Comparison of ENCODE assay signal across 16 cellular contexts in genomic region chr14:89387922-89388685, GRCh38. TPM values are rescaled to one million over a fixed set of nuclear protein-coding genes. Genes with fewer than 3 reads are reported as not detected.
DNase-seq lines count a peak whose midpoint lies in the region; ATAC-seq, FAIRE-seq and TF ChIP-seq lines count a peak whose summit lies in the region.
"Had no signal": no experiment of that assay in that cellular context is flagged by ENCODE, and none has a peak within 500 bp of the region (broad histone marks: within the 10 kb centered on the region; RNA-seq: fewer than 3 reads in every experiment).

No MANE protein-coding gene starts in this region.

- H4K91ac ChIP-seq in H1 (replicated peaks; ENCODE audit: insufficient read length, low read length), result peak overlapping the region; percentile 41
- H4K91ac ChIP-seq in trophoblast cell (ENCODE audit: low read depth, low read length), result no peak overlapping the region

- H2BK12ac ChIP-seq in H1 (ENCODE audit: low read depth, low read length), result no peak overlapping the region; the same call in 1 of the 2 replicates
- H2BK12ac ChIP-seq in trophoblast cell (ENCODE audit: low read length), result no peak overlapping the region

- H3K4me1 ChIP-seq in GM23338 (ENCODE audit: insufficient read depth) (peaks cover 79% of the 10 kb centered on the region), H1 (replicated peaks in 1 of 4; ENCODE audit: control insufficient read depth in 3 of 4, insufficient read depth in 4 of 4, low read length in 3 of 4) (peaks cover 2 to 25% (median 13%) of the 10 kb centered on the region in 4 experiments), trophoblast cell (ENCODE audit: control insufficient read depth in 1 of 2, insufficient read depth in 2 of 2, low read length in 2 of 2) (peaks cover 3 to 6% of the 10 kb centered on the region in 2 experiments), Caco-2 (no peaks in the 10 kb centered on the region)

- H2BK120ac ChIP-seq in H1 (replicated peaks; ENCODE audit: low read depth, low read length) (no peak overlapping the region), trophoblast cell (ENCODE audit: insufficient read depth, low read length, poor library complexity) (no peak overlapping the region)

- H3K27ac ChIP-seq in GM23338 (ENCODE audit: low read depth), result peak overlapping the region; percentile 30; the same call in 1 of the 2 replicates
- H3K27ac ChIP-seq in SK-N-MC, result peak overlapping the region; percentile 84
- H3K27ac ChIP-seq in H1 (ENCODE audit: low read depth, low read length), result no peak overlapping the region
- no peak overlapping the region for H3K27ac ChIP-seq in trophoblast cell (ENCODE audit: low read depth, low read length)
- H3K27ac ChIP-seq: prostate gland, uterus had no signal

- H3K18ac ChIP-seq in H1 (ENCODE audit: extremely low read depth, low read length) (no peak overlapping the region), trophoblast cell (ENCODE audit: low read length) (no peak overlapping the region)

- H3K27ac Mint-ChIP-seq in GM23338 (peak overlapping the region; percentile 58), Caco-2 (ENCODE audit: unreplicated experiment) (no peak overlapping the region)
- H3K27ac Mint-ChIP-seq: activated T-helper 1 cell treated with anti-CD3 and anti-CD28 coated beads, Interleukin-12 subunit alpha, Interleukin-12 subunit beta, Interleukin-2, Interleukin-4 antibody, amounts not matched to agents 30 ng/mL and 10 ng/mL and 1 ng/mL, durations not matched to agents 14 hours and 24 hours and 36 hours; HFFc6 had no signal

- no peak overlapping the region; the same call in 2 of the 3 replicates for H3K4me3 Mint-ChIP-seq in GM23338
- no peak overlapping the region for H3K4me3 Mint-ChIP-seq in Caco-2 (ENCODE audit: unreplicated experiment)
- H3K4me3 Mint-ChIP-seq: activated T-helper 1 cell treated with anti-CD3 and anti-CD28 coated beads, Interleukin-12 subunit alpha, Interleukin-12 subunit beta, Interleukin-2, Interleukin-4 antibody, amounts not matched to agents 30 ng/mL and 10 ng/mL and 1 ng/mL, durations not matched to agents 14 hours and 24 hours and 36 hours; CD8-positive, alpha-beta T cell; HFFc6 had no signal

- TF ChIP-seq CTCF in GM23338 (conservative IDR thresholded peaks at IDR 0.05; ENCODE audit: low read depth in 2 of 2), result no peak
- no peak for TF ChIP-seq CTCF in H1 (IDR thresholded peaks at IDR 0.05; ENCODE audit: control extremely low read depth in 1 of 3, insufficient read depth in 1 of 3, low read depth in 1 of 3, low read length in 3 of 3)
- no peak for TF ChIP-seq CTCF in Caco-2 (IDR thresholded peaks at IDR 0.05; ENCODE audit: insufficient read depth in 1 of 2, low read depth in 1 of 2, low read length in 1 of 2, severe bottlenecking in 1 of 2, unreplicated experiment in 1 of 2)

- H3K27me3 ChIP-seq in GM23338 (ENCODE audit: insufficient read depth) (no peaks in the 10 kb centered on the region), H1 (replicated peaks in 1 of 4; ENCODE audit: control insufficient read depth in 3 of 4, extremely low read depth in 1 of 4, insufficient read depth in 3 of 4, low read length in 3 of 4) (no peaks in the 10 kb centered on the region), trophoblast cell (ENCODE audit: insufficient read depth, low read length) (no peaks in the 10 kb centered on the region), Caco-2 (replicated peaks; ENCODE audit: control insufficient read depth, insufficient read depth, low read length) (no peaks in the 10 kb centered on the region)
- H3K27me3 ChIP-seq: uterus had no signal

- no TSS peak for BruUV-seq in Caco-2 (replicated peaks; lab: Mats Ljungman, UMichigan)

- FAIRE-seq in H1 (lab: Jason Lieb, UNC), result no peak
- FAIRE-seq: HTR-8/SVneo had no signal

- H2AK5ac ChIP-seq in H1 (ENCODE audit: low read depth, low read length), result no peak overlapping the region
- H2AK5ac ChIP-seq in trophoblast cell (ENCODE audit: low read length), result no peak overlapping the region

- no peak overlapping the region for H3K56ac ChIP-seq in H1 (replicated peaks; ENCODE audit: insufficient read length, low read depth, low read length)

- 94% methylated on average over 15 of the region's 15 CpGs; no CpG with 5 or more reads in 1 of the 2 experiments for WGBS in H1 (ENCODE audit: extremely low coverage in 1 of 2, insufficient coverage in 1 of 2, insufficient read length in 1 of 2, insufficient replicate concordance in 2 of 2, low coverage in 1 of 2, low lambda C conversion rate in 2 of 2, missing lambda C conversion rate in 1 of 2), 2 experiments
- no CpG with 5 or more reads among the region's 15 CpGs for WGBS in trophoblast cell (ENCODE audit: extremely low coverage, insufficient coverage, insufficient read length)

- H3K9me2 ChIP-seq in GM23338 (ENCODE audit: insufficient read depth), result no peaks in the 10 kb centered on the region

- H3K23ac ChIP-seq in H1 (ENCODE audit: insufficient read length) (no peak overlapping the region), trophoblast cell (ENCODE audit: low read length) (no peak overlapping the region)

- no peaks in the 10 kb centered on the region; the same call in 1 of the 2 replicates for H3F3A ChIP-seq in GM23338 (replicated peaks; ENCODE audit: low read depth)

- POLR2A ChIA-PET in H1 (lab: Charles Lee; ENCODE audit: partially characterized antibody), result interaction anchor here (1.5 to 3.3 kb wide), 3 partner anchors 9 to 12 kb away, joined by 4 to 8 read pairs (median 5); no protein-coding TSS in a partner anchor
- POLR2A ChIA-PET in Caco-2 (lab: Charles Lee), result no interaction called here

- H3K79me2 ChIP-seq in GM23338 (replicated peaks; ENCODE audit: insufficient read depth), result peaks cover 100% of the 10 kb centered on the region
- peaks cover 22 to 99% of the 10 kb centered on the region in 2 experiments for H3K79me2 ChIP-seq in H1 (ENCODE audit: control insufficient read depth in 1 of 2, insufficient read depth in 2 of 2, low read length in 2 of 2)
- peaks cover 11% of the 10 kb centered on the region for H3K79me2 ChIP-seq in trophoblast cell (ENCODE audit: control insufficient read depth, insufficient read depth, low read length, poor library complexity)

- H2BK5ac ChIP-seq in H1 (ENCODE audit: low read depth, low read length) (peak overlapping the region; percentile 57), trophoblast cell (ENCODE audit: low read depth, low read length, poor library complexity) (no peak overlapping the region)

- CTCF ChIA-PET in H1 (lab: Charles Lee; ENCODE audit: partially characterized antibody) (interaction anchor here (0.8 to 1.6 kb wide), 4 partner anchors 11 to 512 kb away, joined by 3 to 5 read pairs (median 3); no protein-coding TSS in a partner anchor), Caco-2 (lab: Charles Lee) (interaction anchor here (0.7 kb wide), 1 partner anchor 56 kb away, joined by 3 read pairs; no protein-coding TSS in a partner anchor)

- H3K9me3 ChIP-seq in SK-N-MC (ENCODE audit: low read depth, low read length) (no peaks in the 10 kb centered on the region), H1 (ENCODE audit: insufficient read depth in 2 of 2, low read depth in 1 of 2, low read length in 1 of 2) (no peaks in the 10 kb centered on the region), trophoblast cell (ENCODE audit: insufficient read depth, low read depth, low read length) (no peaks in the 10 kb centered on the region), Caco-2 (no peaks in the 10 kb centered on the region)
- H3K9me3 ChIP-seq: prostate gland, uterus had no signal

- H3K4me2 ChIP-seq in GM23338 (no peak overlapping the region), H1 (ENCODE audit: insufficient read depth in 1 of 2, low read depth in 2 of 2, low read length in 2 of 2) (no peak overlapping the region), trophoblast cell (ENCODE audit: low read length) (no peak overlapping the region)

- H3K36me3 ChIP-seq in GM23338 (ENCODE audit: insufficient read depth) (no peaks in the 10 kb centered on the region), SK-N-MC (ENCODE audit: insufficient read depth, low read length) (no peaks in the 10 kb centered on the region), H1 (ENCODE audit: control insufficient read depth in 2 of 4, insufficient read depth in 4 of 4, low read length in 3 of 4) (no peaks in the 10 kb centered on the region), trophoblast cell (ENCODE audit: control insufficient read depth in 1 of 2, insufficient read depth in 2 of 2, low read length in 2 of 2) (peaks cover 0 to 2% of the 10 kb centered on the region in 2 experiments), Caco-2 (ENCODE audit: control insufficient read depth, insufficient read depth, low read length) (no peaks in the 10 kb centered on the region)
- H3K36me3 ChIP-seq: prostate gland, uterus had no signal

- H3K4me1 Mint-ChIP-seq in GM23338 (peaks cover 78% of the 10 kb centered on the region), Caco-2 (ENCODE audit: low read depth, unreplicated experiment) (no peaks in the 10 kb centered on the region)

- no peak overlapping the region for H2BK15ac ChIP-seq in H1 (ENCODE audit: low read length)

- H4K5ac ChIP-seq in H1 (ENCODE audit: insufficient read length, low read depth, low read length), result no peak overlapping the region

- H3K79me1 ChIP-seq in H1 (ENCODE audit: low read depth, low read length), result peaks cover 14% of the 10 kb centered on the region
- H3K79me1 ChIP-seq in trophoblast cell (ENCODE audit: low read length), result no peaks in the 10 kb centered on the region

- H3K4me3 ChIP-seq in GM23338 (no peak overlapping the region), SK-N-MC (peak overlapping the region; percentile 69), H1 (ENCODE audit: extremely low read depth in 1 of 4, insufficient read depth in 2 of 4, low read depth in 3 of 4, low read length in 4 of 4) (no peak overlapping the region), trophoblast cell (ENCODE audit: low read depth, low read length) (no peak overlapping the region), Caco-2 (ENCODE audit: low read depth, low read length) (no peak overlapping the region)
- H3K4me3 ChIP-seq: prostate gland, uterus had no signal

- H4K20me1 ChIP-seq in GM23338 (replicated peaks; ENCODE audit: insufficient read depth), result peaks cover 51% of the 10 kb centered on the region
- H4K20me1 ChIP-seq in H1 (replicated peaks in 1 of 2; ENCODE audit: control insufficient read depth in 1 of 2, insufficient read depth in 2 of 2, low read length in 2 of 2), result peaks cover 30 to 36% of the 10 kb centered on the region in 2 experiments

- no peak for TF ChIP-seq RAD21 in H1 (IDR thresholded peaks at IDR 0.05 in 1 of 2, conservative IDR thresholded peaks at IDR 0.05 in 1 of 2; ENCODE audit: low read depth in 2 of 2, low read length in 2 of 2)

- TF ChIP-seq EP300 in H1 (IDR thresholded peaks at IDR 0.05; ENCODE audit: borderline replicate concordance in 1 of 2, low read depth in 2 of 2, low read length in 2 of 2), result no peak

- intact Hi-C loops in Caco-2 (cut with micrococcal nuclease; ENCODE audit: unreplicated experiment), result no loop called here

- peaks cover 35% of the 10 kb centered on the region for H3K36me3 Mint-ChIP-seq in GM23338 (ENCODE audit: low read depth)
- H3K36me3 Mint-ChIP-seq in Caco-2 (ENCODE audit: insufficient read depth, unreplicated experiment), result peaks cover 4% of the 10 kb centered on the region

- H3K4ac ChIP-seq in H1 (replicated peaks; ENCODE audit: insufficient read length, low read depth, low read length), result no peak overlapping the region
- H3K4ac ChIP-seq in trophoblast cell (ENCODE audit: low read depth, low read length), result peak overlapping the region; percentile 56

- H2AFZ ChIP-seq in GM23338 (no peak overlapping the region), H1 (ENCODE audit: low read length) (no peak overlapping the region), trophoblast cell (ENCODE audit: insufficient read depth, low read length, poor library complexity) (no peak overlapping the region)

- H3K9ac ChIP-seq in SK-N-MC (ENCODE audit: insufficient read length) (no peak overlapping the region), H1 (replicated peaks in 1 of 4; ENCODE audit: extremely low read depth in 1 of 4, low read depth in 3 of 4, low read length in 3 of 4) (no peak overlapping the region), trophoblast cell (ENCODE audit: low read length) (no peak overlapping the region)

- TF ChIP-seq POLR2A in H1 (IDR thresholded peaks at IDR 0.05; ENCODE audit: control extremely low read depth in 1 of 2, low read depth in 2 of 2, low read length in 2 of 2), result no peak

- no peaks in the 10 kb centered on the region; the same call in 2 of the 3 replicates for H3K9me3 Mint-ChIP-seq in GM23338
- no peaks in the 10 kb centered on the region for H3K9me3 Mint-ChIP-seq in Caco-2 (ENCODE audit: unreplicated experiment)
- H3K9me3 Mint-ChIP-seq: activated T-helper 1 cell treated with anti-CD3 and anti-CD28 coated beads, Interleukin-12 subunit alpha, Interleukin-12 subunit beta, Interleukin-2, Interleukin-4 antibody, amounts not matched to agents 30 ng/mL and 10 ng/mL and 1 ng/mL, durations not matched to agents 14 hours and 24 hours and 36 hours; CD8-positive, alpha-beta T cell; HFFc6 had no signal

- no peak for ATAC-seq in GM23338
- ATAC-seq in GM18498 (IDR thresholded peaks at IDR 0.05; ENCODE audit: unreplicated experiment), result no peak
- ATAC-seq: CD8-positive, alpha-beta T cell had no signal

- H3K27me3 Mint-ChIP-seq in GM23338 (ENCODE audit: insufficient read depth, low read depth, poor library complexity), result peaks cover 10% of the 10 kb centered on the region
- no peaks in the 10 kb centered on the region for H3K27me3 Mint-ChIP-seq in Caco-2 (ENCODE audit: insufficient read depth, unreplicated experiment)

- H3K14ac ChIP-seq in H1 (ENCODE audit: insufficient read length), result no peak overlapping the region
- no peak overlapping the region for H3K14ac ChIP-seq in trophoblast cell (ENCODE audit: low read length)

- DNase-seq in GM23338 (ENCODE audit: low spot score) (no peak), SK-N-MC (ENCODE audit: low read depth, low spot score) (no peak), H1 (ENCODE audit: low read depth in 1 of 2, low spot score in 2 of 2) (no peak), trophoblast cell (no peak), Caco-2 (no peak), NCI-H2227 treated with DMSO at 0.1 percent for 48 hours (lab: John Stamatoyannopoulos, UW) (no peak)
- DNase-seq: activated CD8-positive, alpha-beta memory T cell treated with anti-CD3 and anti-CD28 coated beads for 24 hours; amniotic stem cell; CD8-positive, alpha-beta T cell; GDM1; uterus had no signal

- H4K12ac ChIP-seq in trophoblast cell (ENCODE audit: low read depth, low read length), result no peak overlapping the region

- H3K23me2 ChIP-seq in H1 (ENCODE audit: low read depth, low read length), result no peaks in the 10 kb centered on the region

- H4K8ac ChIP-seq in H1 (ENCODE audit: extremely low read depth, insufficient read depth, low read length) (no peak overlapping the region), trophoblast cell (ENCODE audit: low read depth, low read length) (no peak overlapping the region)

- H2BK20ac ChIP-seq in H1 (ENCODE audit: low read length), result no peak overlapping the region

RNA-seq across cellular contexts. Expression of gene FOXN3, which starts 28.9 kb away (rescaled TPM):
- total RNA-seq in GM23338 (2014; rRNA removed; shearing (Covaris generic)), result 149 and 167 TPM in 2 replicates
- polyA plus RNA-seq in GM23338 (2016; fragmentation: Nextera tagmentation; extraction: Ambion mirVana) (88.3 and 98.9 TPM in 2 replicates), H1 (2011; rRNA removed) (52.6 and 76.3 TPM in 2 replicates)
- total RNA-seq in H1 (2021; fragmentation: NEBNext Ultra II Directional; extraction: Animal tissue kit (Norgen Biotek cat#: 25700)), result 165 and 178 TPM in 2 replicates
- polyA plus RNA-seq in H1 (2011; cell fraction: cytosol; rRNA removed), result 50.2 TPM
- 191 TPM for polyA plus RNA-seq in H1 (2011; cell fraction: nucleus; rRNA removed)
- 51.0 to 70.0 TPM (median 65.0 TPM) in 4 replicates for polyA plus RNA-seq in H1 (2012, experiment 1 of 2)
- 16.0 TPM for polyA plus RNA-seq in H1 (2012, experiment 2 of 2)
- polyA plus RNA-seq in H1 (2013, experiment 1 of 2), result 81.3 TPM
- polyA plus RNA-seq in H1 (2013, experiment 2 of 2), result 76.7 TPM
- 259 and 262 TPM in 2 replicates for polyA minus RNA-seq in H1 (2011; rRNA and poly(A)+ RNA removed)
- 110 TPM for polyA minus RNA-seq in H1 (2011; cell fraction: cytosol; rRNA and poly(A)+ RNA removed)
- polyA minus RNA-seq in H1 (2011; cell fraction: nucleus; rRNA and poly(A)+ RNA removed), result 411 TPM
- polyA plus RNA-seq in trophoblast cell (2013), result 55.1 and 55.6 TPM in 2 replicates
- total RNA-seq in Caco-2 (2022), result 20.6 and 24.8 TPM in 2 replicates

Comparison
In these comparisons a context has a peak if more than half of its experiments do, and no peak if none do; other contexts are left out.
1. H3K27ac ChIP-seq: peak in GM23338 (single experiment) and SK-N-MC (single experiment); none in H1 (single experiment) and trophoblast cell (single experiment).